ENCODE assay signal across 13 cellular contexts in the genomic region with DNA sequence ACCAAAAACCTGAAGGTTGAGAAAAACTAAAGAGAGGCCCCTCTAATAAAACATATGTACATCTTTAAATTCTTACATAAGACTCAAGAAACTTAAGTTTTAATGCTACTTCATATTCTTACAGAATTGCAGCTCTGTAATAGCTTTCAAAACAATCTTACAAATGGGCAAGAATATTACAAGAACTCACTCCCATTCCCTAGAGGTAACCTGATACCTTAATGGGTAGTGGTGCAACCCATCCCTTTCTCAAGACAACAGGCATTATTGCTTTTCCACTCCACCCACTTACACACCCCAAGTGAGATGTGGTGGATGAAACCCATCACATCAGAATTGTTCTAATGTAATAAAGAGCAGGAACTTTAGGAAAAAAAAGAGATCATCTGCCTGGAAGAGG.
DNase-seq lines count a peak whose midpoint lies in the region; ATAC-seq, FAIRE-seq and TF ChIP-seq lines count a peak whose summit lies in the region.
"Had no signal": no experiment of that assay in that cellular context is flagged by ENCODE, and none has a peak within 500 bp of the region (broad histone marks: within the 10 kb centered on the region; RNA-seq: fewer than 3 reads in every experiment).

No MANE protein-coding gene starts in this region.

- H4K8ac ChIP-seq in neuronal stem cell (ENCODE audit: low read depth, low read length) = no peak overlapping the region

- TF ChIP-seq EP300 in transverse colon (IDR thresholded peaks at IDR 0.05; ENCODE audit: low read depth) = no peak

- no peak overlapping the region for H3K4ac ChIP-seq in neuronal stem cell (ENCODE audit: low read length)

- H3K4me1 ChIP-seq in keratinocyte (ENCODE audit: control insufficient read depth, extremely low read depth, insufficient read depth, low read length) = peaks cover 70% of the 10 kb centered on the region
- H3K4me1 ChIP-seq in transverse colon = peaks cover 18 to 76% (median 25%) of the 10 kb centered on the region in 4 donors
- peaks cover 10 to 13% of the 10 kb centered on the region in 2 donors for H3K4me1 ChIP-seq in neuronal stem cell (ENCODE audit: control insufficient read depth in 2 of 2, insufficient read depth in 1 of 2, low read depth in 1 of 2, low read length in 2 of 2)

- H2AK5ac ChIP-seq in neuronal stem cell (ENCODE audit: low read depth, low read length) = no peak overlapping the region

- H3K79me1 ChIP-seq in neuronal stem cell (ENCODE audit: low read depth, low read length) = no peaks in the 10 kb centered on the region

- H3K9ac ChIP-seq in keratinocyte (ENCODE audit: control insufficient read depth, extremely low read depth, insufficient read depth, low read length) (no peak overlapping the region), neuronal stem cell (ENCODE audit: low read depth, low read length, poor library complexity) (no peak overlapping the region)

- no peaks in the 10 kb centered on the region for H4K20me1 ChIP-seq in keratinocyte (ENCODE audit: control insufficient read depth, extremely low read depth, insufficient read depth, low read length)

- H4K91ac ChIP-seq in neuronal stem cell (ENCODE audit: low read depth, low read length, poor library complexity) = no peak overlapping the region

- intact Hi-C loops in transverse colon (cut with DNase I; ENCODE audit: low total_unique reads) = no loop called here
- intact Hi-C loops in lower leg skin (cut with DNase I; ENCODE audit: low total_unique reads) = no loop called here

- H3K27me3 ChIP-seq in keratinocyte (ENCODE audit: control insufficient read depth, extremely low read depth, insufficient read depth, low read length) = no peaks in the 10 kb centered on the region
- no peaks in the 10 kb centered on the region for H3K27me3 ChIP-seq in transverse colon
- no peaks in the 10 kb centered on the region for H3K27me3 ChIP-seq in neuronal stem cell (ENCODE audit: control insufficient read depth in 3 of 3, insufficient read depth in 3 of 3, low read depth in 1 of 3, low read length in 3 of 3)
- H3K27me3 ChIP-seq: BE2C had no signal

- TF ChIP-seq CTCF in keratinocyte (optimal IDR thresholded peaks at IDR 0.05 in 1 of 3, IDR thresholded peaks at IDR 0.05 in 1 of 3, conservative IDR thresholded peaks at IDR 0.05 in 1 of 3; ENCODE audit: extremely low read depth in 1 of 3, insufficient read depth in 2 of 3, low read length in 3 of 3) (no peak), transverse colon (IDR thresholded peaks at IDR 0.05) (no peak), lower leg skin (IDR thresholded peaks at IDR 0.05) (no peak)

- H3K9me3 ChIP-seq in keratinocyte (ENCODE audit: control insufficient read depth, low read depth, low read length) = no peaks in the 10 kb centered on the region
- no peaks in the 10 kb centered on the region for H3K9me3 ChIP-seq in transverse colon
- H3K9me3 ChIP-seq in neuronal stem cell (replicated peaks in 1 of 2; ENCODE audit: control insufficient read depth in 2 of 2, insufficient read depth in 1 of 2, low read depth in 1 of 2, low read length in 2 of 2) = peaks cover 0 to 1% of the 10 kb centered on the region in 2 donors
- H3K9me3 ChIP-seq: BE2C, lower lobe of right lung had no signal

- H3K27ac ChIP-seq in keratinocyte (ENCODE audit: control insufficient read depth, insufficient read depth, low read length) = peak overlapping the region; percentile 63
- peak overlapping the region in 3 of 4 donors; percentile 14 to 84 (median 31) for H3K27ac ChIP-seq in transverse colon
- H3K27ac ChIP-seq in neuronal stem cell (replicated peaks; ENCODE audit: low read length) = no peak overlapping the region

- no peak overlapping the region for H3K18ac ChIP-seq in neuronal stem cell (ENCODE audit: low read length)

- H2BK12ac ChIP-seq in neuronal stem cell (ENCODE audit: low read length) = no peak overlapping the region

- H3K4me2 ChIP-seq in keratinocyte (ENCODE audit: control insufficient read depth, extremely low read depth, insufficient read depth, low read depth, low read length) (peak overlapping the region; percentile 46), neuronal stem cell (ENCODE audit: insufficient read depth, low read length, poor library complexity, severe bottlenecking) (no peak overlapping the region)

- no peak for ATAC-seq in activated naive CD8-positive, alpha-beta T cell treated with anti-CD3 and anti-CD28 coated beads, Interleukin-2, amount 50 U/mL, for 24 hours
- ATAC-seq: lower lobe of right lung had no signal

- H3K36me3 ChIP-seq in keratinocyte (ENCODE audit: control insufficient read depth in 2 of 2, extremely low read depth in 1 of 2, insufficient read depth in 2 of 2, low read length in 2 of 2) (no peaks in the 10 kb centered on the region), transverse colon (no peaks in the 10 kb centered on the region), neuronal stem cell (replicated peaks in 1 of 2; ENCODE audit: control insufficient read depth in 2 of 2, insufficient read depth in 2 of 2, low read length in 2 of 2) (no peaks in the 10 kb centered on the region)
- H3K36me3 ChIP-seq: BE2C, lower lobe of right lung had no signal

- no peak overlapping the region for H2BK15ac ChIP-seq in neuronal stem cell (ENCODE audit: low read length)

- H3K23ac ChIP-seq in neuronal stem cell (ENCODE audit: low read depth, low read length, poor library complexity) = no peak overlapping the region

- H2AFZ ChIP-seq in keratinocyte (ENCODE audit: control insufficient read depth, low read length) (no peak overlapping the region), neuronal stem cell (ENCODE audit: low read length) (no peak overlapping the region)

- no peak for DNase-seq in activated naive CD4-positive, alpha-beta T cell treated with anti-CD3 and anti-CD28 coated beads, Interleukin-2, amount 50 U/mL, for 16 hours
- no peak for DNase-seq in activated naive CD8-positive, alpha-beta T cell treated with anti-CD3 and anti-CD28 coated beads, Interleukin-2, amount 50 U/mL, for 24 hours
- DNase-seq in keratinocyte (ENCODE audit: low read depth, low spot score) = no peak
- DNase-seq in transverse colon = no peak
- DNase-seq in neuronal stem cell (ENCODE audit: low spot score) = no peak
- DNase-seq in lower leg skin (ENCODE audit: low spot score in 2 of 2) = no peak
- no peak for DNase-seq in stimulated activated naive CD4-positive, alpha-beta T cell (lab: John Stamatoyannopoulos, UW)
- DNase-seq: BE2C, foreskin melanocyte, lower lobe of right lung, NCI-H1092 had no signal

- H3K9me3 Mint-ChIP-seq in activated naive CD4-positive, alpha-beta T cell treated with anti-CD3 and anti-CD28 coated beads, Interleukin-2, amount 50 U/mL, for 24 hours = no peaks in the 10 kb centered on the region
- H3K9me3 Mint-ChIP-seq in activated naive CD8-positive, alpha-beta T cell treated with anti-CD3 and anti-CD28 coated beads, Interleukin-2, amount 50 U/mL, for 24 hours = no peaks in the 10 kb centered on the region

- dilution Hi-C loops in keratinocyte (cut with MboI; ENCODE audit: extremely low pct_ligation_motif_present, low sequenced_read_pairs) = no loop called here

- H3K4me3 Mint-ChIP-seq in activated naive CD4-positive, alpha-beta T cell treated with anti-CD3 and anti-CD28 coated beads, Interleukin-2, amount 50 U/mL, for 24 hours = peak overlapping the region; percentile 61
- H3K4me3 Mint-ChIP-seq in activated naive CD8-positive, alpha-beta T cell treated with anti-CD3 and anti-CD28 coated beads, Interleukin-2, amount 50 U/mL, for 24 hours = no peak overlapping the region

- H3K27me3 Mint-ChIP-seq in activated naive CD4-positive, alpha-beta T cell treated with anti-CD3 and anti-CD28 coated beads, Interleukin-2, amount 50 U/mL, for 24 hours = no peaks in the 10 kb centered on the region
- no peaks in the 10 kb centered on the region for H3K27me3 Mint-ChIP-seq in activated naive CD8-positive, alpha-beta T cell treated with anti-CD3 and anti-CD28 coated beads, Interleukin-2, amount 50 U/mL, for 24 hours

- H3K9me1 ChIP-seq in keratinocyte (ENCODE audit: control insufficient read depth, extremely low read depth, insufficient read depth, low read length) = peaks cover 2% of the 10 kb centered on the region

- TF ChIP-seq POLR2A in transverse colon (IDR thresholded peaks at IDR 0.05) (no peak), lower leg skin (IDR thresholded peaks at IDR 0.05) (no peak)

- peaks cover 3% of the 10 kb centered on the region for H3K36me3 Mint-ChIP-seq in activated naive CD4-positive, alpha-beta T cell treated with anti-CD3 and anti-CD28 coated beads, Interleukin-2, amount 50 U/mL, for 24 hours
- peaks cover 4% of the 10 kb centered on the region for H3K36me3 Mint-ChIP-seq in activated naive CD8-positive, alpha-beta T cell treated with anti-CD3 and anti-CD28 coated beads, Interleukin-2, amount 50 U/mL, for 24 hours (ENCODE audit: low read depth)

- H3K4me3 ChIP-seq in keratinocyte (ENCODE audit: control insufficient read depth in 2 of 3, extremely low read depth in 1 of 3, insufficient read depth in 2 of 3, low read depth in 1 of 3, low read length in 3 of 3) (no peak overlapping the region), transverse colon (no peak overlapping the region), neuronal stem cell (ENCODE audit: low read length in 2 of 2) (no peak overlapping the region), lower leg skin (ENCODE audit: low read depth, poor library complexity, severe bottlenecking) (no peak overlapping the region)
- H3K4me3 ChIP-seq: lower lobe of right lung had no signal

- H3K4me1 Mint-ChIP-seq in activated naive CD4-positive, alpha-beta T cell treated with anti-CD3 and anti-CD28 coated beads, Interleukin-2, amount 50 U/mL, for 24 hours = peaks cover 95% of the 10 kb centered on the region
- peaks cover 91% of the 10 kb centered on the region for H3K4me1 Mint-ChIP-seq in activated naive CD8-positive, alpha-beta T cell treated with anti-CD3 and anti-CD28 coated beads, Interleukin-2, amount 50 U/mL, for 24 hours

- no peak overlapping the region for H2BK5ac ChIP-seq in neuronal stem cell (ENCODE audit: low read length)

- in situ Hi-C loops in transverse colon (cut with MboI; ENCODE audit: low pct_ligation_motif_present in 1 of 4, low pct_unique_long_range_greater_than_20kb in 1 of 4, low sequenced_read_pairs in 3 of 4) = no loop called here

- peak overlapping the region; percentile 66 for H3K27ac Mint-ChIP-seq in activated naive CD4-positive, alpha-beta T cell treated with anti-CD3 and anti-CD28 coated beads, Interleukin-2, amount 50 U/mL, for 24 hours
- peak overlapping the region; percentile 2 for H3K27ac Mint-ChIP-seq in activated naive CD8-positive, alpha-beta T cell treated with anti-CD3 and anti-CD28 coated beads, Interleukin-2, amount 50 U/mL, for 24 hours

- no peak overlapping the region for H3K14ac ChIP-seq in neuronal stem cell (ENCODE audit: low read length)

- FAIRE-seq in keratinocyte (lab: Jason Lieb, UNC) = no peak
- FAIRE-seq: bronchial epithelial cell had no signal

- H3K79me2 ChIP-seq in keratinocyte (ENCODE audit: control insufficient read depth, insufficient read depth, low read length) = peaks cover 91% of the 10 kb centered on the region

- no peak overlapping the region for H2BK120ac ChIP-seq in neuronal stem cell (ENCODE audit: low read depth, low read length)
